8 cellular contexts compared by ENCODE assay signal in genomic region chr10:72261323-72262018, GRCh38. TPM values are rescaled to one million over a fixed set of nuclear protein-coding genes. Genes with fewer than 3 reads are reported as not detected.
DNase-seq lines count a peak whose midpoint lies in the region; ATAC-seq and TF ChIP-seq lines count a peak whose summit lies in the region.

No MANE protein-coding gene starts in this region.

- H3K27me3 ChIP-seq in Caco-2 (replicated peaks; ENCODE audit: control insufficient read depth, insufficient read depth, low read length) (no peaks in the 10 kb centered on the region), gastroesophageal sphincter (no peaks in the 10 kb centered on the region), sigmoid colon (no peaks in the 10 kb centered on the region)

- TF ChIP-seq POLR2A in gastroesophageal sphincter (IDR thresholded peaks at IDR 0.05) (no peak), sigmoid colon (IDR thresholded peaks at IDR 0.05) (no peak)

- CTCF ChIA-PET in Caco-2 (lab: Charles Lee), result interaction anchor here (0.6 to 3.3 kb wide), 9 partner anchors 12 to 213 kb away, joined by 3 to 40 read pairs (median 5); partner anchors contain the start of genes ANAPC16, ASCC1 and DDIT4
- CTCF ChIA-PET in activated CD4-positive, alpha-beta memory T cell treated with anti-CD3 and anti-CD28 coated beads for 36 hours (lab: Charles Lee), result interaction anchor here (0.6 to 3.1 kb wide), 16 partner anchors 11 to 212 kb away, joined by 3 to 43 read pairs (median 4); partner anchors contain the start of gene DDIT4

- H3K27ac ChIP-seq in gastroesophageal sphincter, result peak overlapping the region; percentile 40 to 94 (median 92)
- H3K27ac ChIP-seq in sigmoid colon, result peak overlapping the region; percentile 83 to 91 (median 88)

- H3K4me3 Mint-ChIP-seq in Caco-2 (ENCODE audit: unreplicated experiment), result peak overlapping the region; percentile 91
- H3K4me3 Mint-ChIP-seq in activated CD4-positive, alpha-beta memory T cell treated with anti-CD3 and anti-CD28 coated beads for 36 hours, result peak overlapping the region; percentile 84

- no peak for TF ChIP-seq CTCF in Caco-2 (IDR thresholded peaks at IDR 0.05; ENCODE audit: insufficient read depth in 1 of 2, low read depth in 1 of 2, low read length in 1 of 2, severe bottlenecking in 1 of 2, unreplicated experiment in 1 of 2)
- TF ChIP-seq CTCF in gastroesophageal sphincter (IDR thresholded peaks at IDR 0.05), result no peak
- TF ChIP-seq CTCF in sigmoid colon (IDR thresholded peaks at IDR 0.05), result no peak

- ATAC-seq in GM19455 (IDR thresholded peaks at IDR 0.05; ENCODE audit: unreplicated experiment), result peak; percentile 44
- ATAC-seq in HG03469 (IDR thresholded peaks at IDR 0.05; ENCODE audit: unreplicated experiment), result peak; percentile 33
- ATAC-seq in gastroesophageal sphincter, result peak; percentile 7

- H3K36me3 Mint-ChIP-seq in Caco-2 (ENCODE audit: insufficient read depth, unreplicated experiment), result peaks cover 19% of the 10 kb centered on the region
- no peaks in the 10 kb centered on the region for H3K36me3 Mint-ChIP-seq in activated CD4-positive, alpha-beta memory T cell treated with anti-CD3 and anti-CD28 coated beads for 36 hours

- POLR2A ChIA-PET in Caco-2 (lab: Charles Lee), result interaction anchor here (0.6 to 7.3 kb wide), 16 partner anchors 9 to 163 kb away, joined by 3 to 163 read pairs (median 6); partner anchors contain the start of genes ANAPC16, ASCC1, DDIT4 and DNAJB12
- POLR2A ChIA-PET in activated CD4-positive, alpha-beta memory T cell treated with anti-CD3 and anti-CD28 coated beads for 36 hours (lab: Charles Lee), result interaction anchor here (0.6 to 7.4 kb wide), 19 partner anchors 9 to 173 kb away, joined by 3 to 142 read pairs (median 6); partner anchors contain the start of genes ANAPC16, ASCC1, DDIT4 and SPOCK2

- 35 to 51% methylated on average over 3 to 7 of the region's 7 CpGs for WGBS in gastroesophageal sphincter (ENCODE audit: low coverage in 1 of 2), 2 donors
- 4 to 16% methylated on average over 7 of the region's 7 CpGs for WGBS in sigmoid colon, 2 donors

- TF ChIP-seq EP300 in gastroesophageal sphincter (IDR thresholded peaks at IDR 0.05) (no peak), sigmoid colon (IDR thresholded peaks at IDR 0.05) (no peak)

- no peaks in the 10 kb centered on the region for H3K36me3 ChIP-seq in Caco-2 (ENCODE audit: control insufficient read depth, insufficient read depth, low read length)
- no peaks in the 10 kb centered on the region for H3K36me3 ChIP-seq in gastroesophageal sphincter
- no peaks in the 10 kb centered on the region for H3K36me3 ChIP-seq in sigmoid colon

- H3K27me3 Mint-ChIP-seq in Caco-2 (ENCODE audit: insufficient read depth, unreplicated experiment), result no peaks in the 10 kb centered on the region
- peaks cover 2% of the 10 kb centered on the region for H3K27me3 Mint-ChIP-seq in activated CD4-positive, alpha-beta memory T cell treated with anti-CD3 and anti-CD28 coated beads for 36 hours

- DNase-seq in Caco-2 (peak; percentile 55 to 70), sigmoid colon (no peak), COLO829 (ENCODE audit: low spot score) (no peak), HPDE6-E6E7 (ENCODE audit: extremely low spot score) (no peak)
- DNase-seq in activated CD4-positive, alpha-beta memory T cell treated with anti-CD3 and anti-CD28 coated beads for 36 hours, result peak; percentile 85

- peaks cover 29% of the 10 kb centered on the region for H3K4me1 Mint-ChIP-seq in Caco-2 (ENCODE audit: low read depth, unreplicated experiment)
- peaks cover 55% of the 10 kb centered on the region for H3K4me1 Mint-ChIP-seq in activated CD4-positive, alpha-beta memory T cell treated with anti-CD3 and anti-CD28 coated beads for 36 hours (ENCODE audit: low read depth)

- peak overlapping the region; percentile 96 for H3K27ac Mint-ChIP-seq in Caco-2 (ENCODE audit: unreplicated experiment)
- H3K27ac Mint-ChIP-seq in activated CD4-positive, alpha-beta memory T cell treated with anti-CD3 and anti-CD28 coated beads for 36 hours, result peak overlapping the region; percentile 99

- no peaks in the 10 kb centered on the region for H3K9me3 Mint-ChIP-seq in Caco-2 (ENCODE audit: unreplicated experiment)
- no peaks in the 10 kb centered on the region for H3K9me3 Mint-ChIP-seq in activated CD4-positive, alpha-beta memory T cell treated with anti-CD3 and anti-CD28 coated beads for 36 hours

- H3K4me3 ChIP-seq in Caco-2 (ENCODE audit: low read depth, low read length), result peak overlapping the region; percentile 61
- peak overlapping the region; percentile 23 to 52 for H3K4me3 ChIP-seq in gastroesophageal sphincter
- H3K4me3 ChIP-seq in sigmoid colon, result peak overlapping the region; percentile 26 to 53 (median 48)

- H3K9me3 ChIP-seq in Caco-2 (no peaks in the 10 kb centered on the region), gastroesophageal sphincter (no peaks in the 10 kb centered on the region), sigmoid colon (no peaks in the 10 kb centered on the region)

- intact Hi-C loops in Caco-2 (cut with micrococcal nuclease; ENCODE audit: unreplicated experiment) (loop anchor here (2.0 to 5.0 kb wide), 2 partner anchors 31 to 89 kb away; no protein-coding TSS in a partner anchor), sigmoid colon (cut with DNase I) (no loop called here)
- intact Hi-C loops in activated CD4-positive, alpha-beta memory T cell treated with anti-CD3 and anti-CD28 coated beads for 36 hours (cut with micrococcal nuclease), result loop anchor here (1.0 to 5.0 kb wide), 8 partner anchors 12 to 179 kb away; partner anchors contain the start of gene DDIT4

- BruUV-seq in Caco-2 (replicated peaks; lab: Mats Ljungman, UMichigan), result TSS peak; percentile 90

- H3K4me1 ChIP-seq in Caco-2, result peaks cover 22% of the 10 kb centered on the region
- H3K4me1 ChIP-seq in gastroesophageal sphincter, result peaks cover 13 to 64% (median 24%) of the 10 kb centered on the region in 3 donors
- H3K4me1 ChIP-seq in sigmoid colon, result peaks cover 0 to 44% (median 43%) of the 10 kb centered on the region in 4 donors

RNA-seq across cellular contexts. Expression of gene DDIT4, which starts 12.3 kb away (rescaled TPM):
- total RNA-seq in Caco-2 (2022) (152 and 155 TPM in 2 replicates), gastroesophageal sphincter (100 to 1,000 TPM; 129 to 189 (median 133) TPM), sigmoid colon (100 to 1,000 TPM in 2 of 4 donors, 10 to 100 TPM in 2; 77.2 to 202 (median 133) TPM)
- total RNA-seq in activated CD4-positive, alpha-beta memory T cell treated with anti-CD3 and anti-CD28 coated beads for 36 hours, result 100 to 1,000 TPM; 637 TPM
- 100 to 1,000 TPM in 1 of 3 donors, 10 to 100 TPM in 2; 71.5 to 413 (median 85.3) TPM for polyA plus RNA-seq in sigmoid colon

RNA-seq across cellular contexts. Expression of gene ASCC1, which starts 45.4 kb away (rescaled TPM):
- total RNA-seq in Caco-2 (2022), result 60.1 and 73.7 TPM in 2 replicates
- 10 to 100 TPM; 50.9 to 52.5 TPM for total RNA-seq in activated CD4-positive, alpha-beta memory T cell treated with anti-CD3 and anti-CD28 coated beads for 36 hours
- total RNA-seq in gastroesophageal sphincter, result 10 to 100 TPM; 24.4 to 42.4 (median 35.2) TPM
- 10 to 100 TPM; 21.0 to 53.7 (median 37.1) TPM for total RNA-seq in sigmoid colon
- polyA plus RNA-seq in sigmoid colon, result 10 to 100 TPM; 15.3 to 21.5 (median 15.6) TPM

RNA-seq across cellular contexts. Expression of gene ANAPC16, which starts 45.7 kb away (rescaled TPM):
- total RNA-seq in Caco-2 (2022), result 134 and 144 TPM in 2 replicates
- 100 to 1,000 TPM; 119 to 122 TPM for total RNA-seq in activated CD4-positive, alpha-beta memory T cell treated with anti-CD3 and anti-CD28 coated beads for 36 hours
- 100 to 1,000 TPM; 133 to 196 (median 156) TPM for total RNA-seq in gastroesophageal sphincter
- 100 to 1,000 TPM in 3 of 4 donors, 10 to 100 TPM in 1; 80.0 to 228 (median 157) TPM for total RNA-seq in sigmoid colon
- polyA plus RNA-seq in sigmoid colon, result 100 to 1,000 TPM; 107 to 203 (median 198) TPM

Comparison
In these comparisons a context has a peak if more than half of its experiments do, and no peak if none do; other contexts are left out.
1. DNase-seq: peak in Caco-2 (2 of 2) and activated CD4-positive, alpha-beta memory T cell treated with anti-CD3 and anti-CD28 coated beads for 36 hours (single experiment); none in sigmoid colon (single experiment), COLO829 (single experiment) and HPDE6-E6E7 (single experiment).
2. Peak in every context shown above with its lines, with median percentiles within 50 percentile points of each other: H3K4me3 ChIP-seq and ATAC-seq.